8 cellular contexts compared by ENCODE assay signal in genomic region chr16:2047330-2048115, GRCh38. TPM values are rescaled to one million over a fixed set of nuclear protein-coding genes. Genes with fewer than 3 reads are reported as not detected.
DNase-seq lines count a peak whose midpoint lies in the region; ATAC-seq, FAIRE-seq and TF ChIP-seq lines count a peak whose summit lies in the region.

TSS of gene NTHL1 (minus strand) at chr16:2047834. CDS start at chr16:2047823, 11 bp downstream.
TSS of gene TSC2 (plus strand) at chr16:2047985. CDS start at chr16:2048616, 631 bp downstream.

- H3K27ac ChIP-seq in BLaER1 treated with 17β-estradiol and CSF1 and Interleukin-3, amounts not matched to agents 10 nM and 100 nM: peak within 1 kb of the TSS; percentile 21 to 80 (median 66); a peak in 20 of 22 replicates
- H3K27ac ChIP-seq in left lung: peak within 1 kb of the TSS; percentile 74 to 77

- H3K36me3 ChIP-seq in BLaER1 treated with 17β-estradiol and CSF1 and Interleukin-3, amounts not matched to agents 10 nM and 100 nM: peaks cover 23 to 36% (median 27%) of the 10 kb centered on the region in 11 experiments
- peaks cover 0 to 25% of the 10 kb centered on the region in 2 donors for H3K36me3 ChIP-seq in left lung

- H3K4me1 ChIP-seq in BLaER1 treated with 17β-estradiol and CSF1 and Interleukin-3, amounts not matched to agents 10 nM and 100 nM: peaks cover 46 to 59% (median 56%) of the 10 kb centered on the region in 10 experiments
- H3K4me1 ChIP-seq in left lung: peaks cover 28 to 57% of the 10 kb centered on the region in 2 donors

- no peaks in the 10 kb centered on the region for H3K27me3 ChIP-seq in BLaER1 treated with 17β-estradiol and CSF1 and Interleukin-3, amounts not matched to agents 10 nM and 100 nM
- H3K27me3 ChIP-seq in left lung: no peaks in the 10 kb centered on the region

- H3K4me3 ChIP-seq in BLaER1 treated with 17β-estradiol and CSF1 and Interleukin-3, amounts not matched to agents 10 nM and 100 nM: peak within 1 kb of the TSS; percentile 75 to 99 (median 93)
- peak within 1 kb of the TSS; percentile 94 to 95 for H3K4me3 ChIP-seq in left lung

- peak; percentile 93 for FAIRE-seq in GM19239 (lab: Jason Lieb, UNC)

- no peaks in the 10 kb centered on the region for H3K9me3 Mint-ChIP-seq in activated CD4-positive, alpha-beta T cell treated with anti-CD3 and anti-CD28 coated beads, Interleukin-2, amount 10 ng/mL, durations not matched to agents 7 days and 5 days

- peaks cover 0 to 22% (median 0%) of the 10 kb centered on the region in 11 experiments; a peak in 4 of 22 replicates for H4K20me1 ChIP-seq in BLaER1 treated with 17β-estradiol and CSF1 and Interleukin-3, amounts not matched to agents 10 nM and 100 nM

- H3K27me3 Mint-ChIP-seq in activated CD4-positive, alpha-beta T cell treated with anti-CD3 and anti-CD28 coated beads, Interleukin-2, amount 10 ng/mL, durations not matched to agents 7 days and 5 days: no peaks in the 10 kb centered on the region

- DNase-seq in GM19239 (ENCODE audit: insufficient read length, low spot score) (peak; percentile 100), NCI-H526 treated with DMSO at 0.1 percent for 48 hours (lab: John Stamatoyannopoulos, UW) (peak; percentile 64), dedifferentiated amniotic fluid mesenchymal stem cell (ENCODE audit: extremely low spot score) (peak; percentile 94), left lung (peak; percentile 97 to 100)
- peak; percentile 95 for DNase-seq in activated CD4-positive, alpha-beta T cell treated with anti-CD3 and anti-CD28 coated beads, Interleukin-2, amount 10 ng/mL, durations not matched to agents 7 days and 5 days
- peak; percentile 91 to 92 for DNase-seq in stimulated activated CD4-positive, alpha-beta T cell treated with anti-CD3 and anti-CD28 coated beads, Interleukin-2, amount 100 ng/mL, for 48 hours

- H3K36me3 Mint-ChIP-seq in activated CD4-positive, alpha-beta T cell treated with anti-CD3 and anti-CD28 coated beads, Interleukin-2, amount 10 ng/mL, durations not matched to agents 7 days and 5 days (ENCODE audit: low read depth): peaks cover 3% of the 10 kb centered on the region

- H3K4me2 ChIP-seq in BLaER1 treated with 17β-estradiol and CSF1 and Interleukin-3, amounts not matched to agents 10 nM and 100 nM: peak within 1 kb of the TSS; percentile 90 to 99 (median 98)

- H3K9ac ChIP-seq in BLaER1 treated with 17β-estradiol and CSF1 and Interleukin-3, amounts not matched to agents 10 nM and 100 nM: peak within 1 kb of the TSS; percentile 76 to 90 (median 83)

- CTCF ChIA-PET in activated CD4-positive, alpha-beta T cell treated with anti-CD3 and anti-CD28 coated beads, Interleukin-2, amount 10 ng/mL, durations not matched to agents 7 days and 5 days (lab: Charles Lee): interaction anchor here (0.5 to 2.4 kb wide), 11 partner anchors 9 to 543 kb away, joined by 3 to 6 read pairs (median 4); no protein-coding TSS in a partner anchor

- peak in 1 of 2 donors; percentile 44 for TF ChIP-seq CTCF in left lung (IDR thresholded peaks at IDR 0.05)

- ATAC-seq in HG03457 (IDR thresholded peaks at IDR 0.05; ENCODE audit: unreplicated experiment): peak; percentile 67
- ATAC-seq in left lung: peak; percentile 93

- POLR2A ChIA-PET in activated CD4-positive, alpha-beta T cell treated with anti-CD3 and anti-CD28 coated beads, Interleukin-2, amount 10 ng/mL, durations not matched to agents 7 days and 5 days (lab: Charles Lee): no interaction called here

- peaks cover 22% of the 10 kb centered on the region for H3K4me1 Mint-ChIP-seq in activated CD4-positive, alpha-beta T cell treated with anti-CD3 and anti-CD28 coated beads, Interleukin-2, amount 10 ng/mL, durations not matched to agents 7 days and 5 days

- H3K27ac Mint-ChIP-seq in activated CD4-positive, alpha-beta T cell treated with anti-CD3 and anti-CD28 coated beads, Interleukin-2, amount 10 ng/mL, durations not matched to agents 7 days and 5 days: peak within 1 kb of the TSS; percentile 84

- intact Hi-C loops in left lung (cut with DNase I): no loop called here

- no peaks in the 10 kb centered on the region for H3K9me3 ChIP-seq in BLaER1 treated with 17β-estradiol and CSF1 and Interleukin-3, amounts not matched to agents 10 nM and 100 nM (replicated peaks in 1 of 11)
- H3K9me3 ChIP-seq in left lung: no peaks in the 10 kb centered on the region

- H3K4me3 Mint-ChIP-seq in activated CD4-positive, alpha-beta T cell treated with anti-CD3 and anti-CD28 coated beads, Interleukin-2, amount 10 ng/mL, durations not matched to agents 7 days and 5 days: peak within 1 kb of the TSS; percentile 94

RNA-seq across cellular contexts. Expression of gene NTHL1, which starts in this region (rescaled TPM):
- total RNA-seq in activated CD4-positive, alpha-beta T cell treated with anti-CD3 and anti-CD28 coated beads, Interleukin-2, amount 10 ng/mL, durations not matched to agents 7 days and 5 days: 10 to 100 TPM; 23.8 to 34.4 TPM
- 10 to 100 TPM; 19.4 to 29.8 TPM for total RNA-seq in left lung

RNA-seq across cellular contexts. Expression of gene TSC2, which starts in this region (rescaled TPM):
- total RNA-seq in activated CD4-positive, alpha-beta T cell treated with anti-CD3 and anti-CD28 coated beads, Interleukin-2, amount 10 ng/mL, durations not matched to agents 7 days and 5 days: 100 to 1,000 TPM; 112 to 115 TPM
- total RNA-seq in left lung: 100 to 1,000 TPM; 116 to 126 TPM

Comparison
In these comparisons a context has a peak if more than half of its experiments do, and no peak if none do; other contexts are left out.
1. Peak in every context shown above with its lines: DNase-seq, ATAC-seq, H3K4me3 ChIP-seq and H3K27ac ChIP-seq.